ENCODE assay signal across 17 cellular contexts in genomic region chr1:204338359-204338758, GRCh38.
"Had no signal": no experiment of that assay in that cellular context is flagged by ENCODE, and none has a peak within 500 bp of the region (broad histone marks: within the 10 kb centered on the region; RNA-seq: fewer than 3 reads in every experiment).

No MANE protein-coding gene starts in this region.

- H3K4me3 ChIP-seq: adrenal gland, breast epithelium, esophagus muscularis mucosa, lower lobe of right lung, neural progenitor cell, smooth muscle cell had no signal

- H2AFZ ChIP-seq: neural progenitor cell had no signal

- FAIRE-seq: astrocyte, islet of Langerhans had no signal

- DNase-seq: activated CD4-positive, alpha-beta T cell treated with anti-CD3 and anti-CD28 coated beads, Interleukin-2, amount 50 U/mL, for 48 hours; activated gamma-delta T cell; adrenal gland; cortex of kidney; effector CD8-positive, alpha-beta T cell; left cardiac atrium; lower lobe of right lung; stimulated activated CD4-positive, alpha-beta T cell treated with anti-CD3 and anti-CD28 coated beads, Interleukin-4, amount 100 ng/mL, for 1 hour; stimulated activated naive CD8-positive, alpha-beta T cell treated with anti-CD3 and anti-CD28 coated beads, Interleukin-15, amount 100 ng/mL, for 72 hours; WERI-Rb-1 had no signal

- H3K4me1 ChIP-seq: adrenal gland, breast epithelium, lower lobe of right lung had no signal

- H3K4me2 ChIP-seq: neural progenitor cell, smooth muscle cell had no signal

- H3K27me3 ChIP-seq: adrenal gland, breast epithelium had no signal

- ATAC-seq: activated naive CD4-positive, alpha-beta T cell treated with anti-CD3 and anti-CD28 coated beads, Interleukin-2, amount 50 U/mL, for 72 hours; left cardiac atrium; lower lobe of right lung; stimulated activated naive CD8-positive, alpha-beta T cell treated with anti-CD3 and anti-CD28 coated beads, Interleukin-15, amount 100 ng/mL, for 72 hours had no signal

- H3K36me3 ChIP-seq: adrenal gland, breast epithelium, esophagus muscularis mucosa, lower lobe of right lung, neural progenitor cell, WERI-Rb-1 had no signal

- H3K27ac ChIP-seq: breast epithelium, esophagus muscularis mucosa, lower lobe of right lung, neural progenitor cell, WERI-Rb-1 had no signal

- H3K9me3 ChIP-seq: adrenal gland, breast epithelium, esophagus muscularis mucosa, lower lobe of right lung had no signal

- H3K9ac ChIP-seq: neural progenitor cell had no signal
